ENCODE assay signal across 17 cellular contexts in genomic region chr10:17060289-17060688, GRCh38.
DNase-seq lines count a peak whose midpoint lies in the region; ATAC-seq, FAIRE-seq and TF ChIP-seq lines count a peak whose summit lies in the region.
"Had no signal": no experiment of that assay in that cellular context is flagged by ENCODE, and none has a peak within 500 bp of the region (broad histone marks: within the 10 kb centered on the region; RNA-seq: fewer than 3 reads in every experiment).

No MANE protein-coding gene starts in this region.

- no peak for DNase-seq in HFFc6
- no peak for DNase-seq in T-helper 17 cell
- DNase-seq in fibroblast of lung (ENCODE audit: low read depth in 2 of 2), result no peak
- no peak for DNase-seq in progenitor cell of endocrine pancreas (ENCODE audit: low spot score, unreplicated experiment)
- no peak for DNase-seq in WTC11 (ENCODE audit: low spot score)
- no peak for DNase-seq in pancreas
- DNase-seq in SKM-1 treated with dmso at 0.1 percent for 144 hours (lab: John Stamatoyannopoulos, UW; ENCODE audit: unreplicated experiment), result no peak
- DNase-seq: Calu3; CD4-positive, CD25-positive, alpha-beta regulatory T cell; DMS 273 treated with DMSO at 0.1 percent for 48 hours; KBM-7 had no signal

- no peak overlapping the region for H3K4me3 ChIP-seq in fibroblast of lung (replicated peaks in 1 of 4; ENCODE audit: control extremely low read depth in 1 of 4, insufficient read depth in 1 of 4, low read depth in 3 of 4, low read length in 4 of 4)
- H3K4me3 ChIP-seq in pancreas, result no peak overlapping the region
- H3K4me3 ChIP-seq: BLaER1 treated with 17β-estradiol and CSF1 and Interleukin-3, amounts not matched to agents 10 nM and 100 nM; GM12878; HAP-1 had no signal

- H3K27me3 ChIP-seq in fibroblast of lung (ENCODE audit: control insufficient read depth, insufficient read depth, low read length) (no peaks in the 10 kb centered on the region), pancreas (no peaks in the 10 kb centered on the region)
- H3K27me3 ChIP-seq: BLaER1 treated with 17β-estradiol and CSF1 and Interleukin-3, amounts not matched to agents 10 nM and 100 nM had no signal

- H2AFZ ChIP-seq in fibroblast of lung (ENCODE audit: low read length), result no peak overlapping the region

- TF ChIP-seq CTCF in HFFc6 (IDR thresholded peaks at IDR 0.05) (no peak), fibroblast of lung (conservative IDR thresholded peaks at IDR 0.05 in 1 of 2, IDR thresholded peaks at IDR 0.05 in 1 of 2; ENCODE audit: low read depth in 1 of 2, low read length in 2 of 2) (no peak), progenitor cell of endocrine pancreas (IDR thresholded peaks at IDR 0.05; ENCODE audit: unreplicated experiment) (no peak), WTC11 (IDR thresholded peaks at IDR 0.05) (no peak), pancreas (IDR thresholded peaks at IDR 0.05) (no peak)

- no peaks in the 10 kb centered on the region for H4K20me1 ChIP-seq in fibroblast of lung (ENCODE audit: control insufficient read depth, extremely low read depth, insufficient read depth, low read length)
- H4K20me1 ChIP-seq: BLaER1 treated with 17β-estradiol and CSF1 and Interleukin-3, amounts not matched to agents 10 nM and 100 nM had no signal

- CTCF ChIA-PET in WTC11 (lab: Charles Lee), result no interaction called here

- no peaks in the 10 kb centered on the region for H3K79me2 ChIP-seq in fibroblast of lung (ENCODE audit: control insufficient read depth, insufficient read depth, low read length)

- H3K4me1 Mint-ChIP-seq in HFFc6 (ENCODE audit: low read depth) (peaks cover 98% of the 10 kb centered on the region), T-helper 17 cell (peaks cover 4% of the 10 kb centered on the region), progenitor cell of endocrine pancreas (ENCODE audit: low read depth) (peaks cover 20% of the 10 kb centered on the region), WTC11 (peaks cover 14% of the 10 kb centered on the region)

- WGBS in pancreas, 2 donors, result 68 to 78% methylated on average over 6 of the region's 6 CpGs

- peak overlapping the region; percentile 93 for H3K27ac Mint-ChIP-seq in HFFc6
- peak overlapping the region; percentile 10 for H3K27ac Mint-ChIP-seq in T-helper 17 cell
- H3K27ac Mint-ChIP-seq in progenitor cell of endocrine pancreas, result peak overlapping the region; percentile 12
- no peak overlapping the region for H3K27ac Mint-ChIP-seq in WTC11

- intact Hi-C loops in pancreas (cut with DNase I), result no loop called here

- H3K27ac ChIP-seq in fibroblast of lung (ENCODE audit: insufficient read depth, low read length) (peak overlapping the region; percentile 56), pancreas (no peak overlapping the region)
- H3K27ac ChIP-seq: BLaER1 treated with 17β-estradiol and CSF1 and Interleukin-3, amounts not matched to agents 10 nM and 100 nM; HL-60 had no signal

- no peaks in the 10 kb centered on the region for H3K9me3 Mint-ChIP-seq in HFFc6
- no peaks in the 10 kb centered on the region for H3K9me3 Mint-ChIP-seq in progenitor cell of endocrine pancreas (ENCODE audit: low read depth)
- no peaks in the 10 kb centered on the region for H3K9me3 Mint-ChIP-seq in WTC11
- H3K9me3 Mint-ChIP-seq: CD4-positive, CD25-positive, alpha-beta regulatory T cell had no signal

- H3K36me3 Mint-ChIP-seq in HFFc6 (ENCODE audit: low read depth) (peaks cover 3% of the 10 kb centered on the region; the same call in 1 of the 2 replicates), T-helper 17 cell (ENCODE audit: low read depth) (peaks cover 4% of the 10 kb centered on the region), progenitor cell of endocrine pancreas (ENCODE audit: insufficient read depth) (no peaks in the 10 kb centered on the region), WTC11 (no peaks in the 10 kb centered on the region)

- H3K4me2 ChIP-seq in fibroblast of lung (ENCODE audit: extremely low read depth, insufficient read depth, low read length), result no peak overlapping the region
- H3K4me2 ChIP-seq: BLaER1 treated with 17β-estradiol and CSF1 and Interleukin-3, amounts not matched to agents 10 nM and 100 nM had no signal

- H3K36me3 ChIP-seq in fibroblast of lung (ENCODE audit: control insufficient read depth, insufficient read depth, low read length) (no peaks in the 10 kb centered on the region), pancreas (no peaks in the 10 kb centered on the region)
- H3K36me3 ChIP-seq: BLaER1 treated with 17β-estradiol and CSF1 and Interleukin-3, amounts not matched to agents 10 nM and 100 nM; HAP-1 had no signal

- H3K27me3 Mint-ChIP-seq in HFFc6 (ENCODE audit: insufficient read depth) (no peaks in the 10 kb centered on the region; the same call in 1 of the 2 replicates), T-helper 17 cell (no peaks in the 10 kb centered on the region), progenitor cell of endocrine pancreas (no peaks in the 10 kb centered on the region), WTC11 (ENCODE audit: low read depth) (no peaks in the 10 kb centered on the region)
- H3K27me3 Mint-ChIP-seq: CD4-positive, CD25-positive, alpha-beta regulatory T cell had no signal

- POLR2A ChIA-PET in WTC11 (lab: Charles Lee), result no interaction called here

- H3K4me1 ChIP-seq in fibroblast of lung (ENCODE audit: control insufficient read depth, extremely low read depth, insufficient read depth, low read length) (peaks cover 25% of the 10 kb centered on the region), pancreas (peaks cover 0 to 4% (median 0%) of the 10 kb centered on the region in 3 donors)
- H3K4me1 ChIP-seq: BLaER1 treated with 17β-estradiol and CSF1 and Interleukin-3, amounts not matched to agents 10 nM and 100 nM; HAP-1 had no signal

- no peak for FAIRE-seq in pancreas (lab: Jason Lieb, UNC)
- FAIRE-seq: GM12878, H1 had no signal

- no peaks in the 10 kb centered on the region for H3K9me3 ChIP-seq in T-helper 17 cell (ENCODE audit: control insufficient read depth, low read length, poor library complexity, severe bottlenecking)
- no peaks in the 10 kb centered on the region for H3K9me3 ChIP-seq in fibroblast of lung (ENCODE audit: control insufficient read depth, insufficient read depth, low read depth, low read length)
- no peaks in the 10 kb centered on the region for H3K9me3 ChIP-seq in pancreas
- H3K9me3 ChIP-seq: BLaER1 treated with 17β-estradiol and CSF1 and Interleukin-3, amounts not matched to agents 10 nM and 100 nM; HAP-1 had no signal

- no peak overlapping the region for H3K9ac ChIP-seq in fibroblast of lung (ENCODE audit: insufficient read depth, low read length)
- H3K9ac ChIP-seq: BLaER1 treated with 17β-estradiol and CSF1 and Interleukin-3, amounts not matched to agents 10 nM and 100 nM had no signal

- H3K4me3 Mint-ChIP-seq in HFFc6 (no peak overlapping the region; the same call in 1 of the 2 replicates), T-helper 17 cell (no peak overlapping the region), progenitor cell of endocrine pancreas (ENCODE audit: low read depth) (no peak overlapping the region), WTC11 (no peak overlapping the region)
- H3K4me3 Mint-ChIP-seq: CD4-positive, CD25-positive, alpha-beta regulatory T cell had no signal

- ATAC-seq in T-helper 17 cell (no peak), WTC11 (no peak), pancreas (no peak)
- ATAC-seq in activated CD4-positive, CD25-positive, alpha-beta regulatory T cell treated with anti-CD3 and anti-CD28 coated beads, Interleukin-2, amount 50 U/mL, for 24 hours, result no peak
- ATAC-seq: GM12878 had no signal

TF ChIP-seq in WTC11, 78 proteins besides CTCF, POLR2A, EP300 and RAD21:
- TF ChIP-seq SP1 (CRISPR knock-in tag; conservative IDR thresholded peaks at IDR 0.05) (no peak), E2F5 (CRISPR knock-in tag; IDR thresholded peaks at IDR 0.05) (no peak), CBFB (CRISPR knock-in tag; IDR thresholded peaks at IDR 0.05; ENCODE audit: low read depth) (no peak)
